Comparison of ENCODE assay signal across 2 cellular contexts in the genomic region with DNA sequence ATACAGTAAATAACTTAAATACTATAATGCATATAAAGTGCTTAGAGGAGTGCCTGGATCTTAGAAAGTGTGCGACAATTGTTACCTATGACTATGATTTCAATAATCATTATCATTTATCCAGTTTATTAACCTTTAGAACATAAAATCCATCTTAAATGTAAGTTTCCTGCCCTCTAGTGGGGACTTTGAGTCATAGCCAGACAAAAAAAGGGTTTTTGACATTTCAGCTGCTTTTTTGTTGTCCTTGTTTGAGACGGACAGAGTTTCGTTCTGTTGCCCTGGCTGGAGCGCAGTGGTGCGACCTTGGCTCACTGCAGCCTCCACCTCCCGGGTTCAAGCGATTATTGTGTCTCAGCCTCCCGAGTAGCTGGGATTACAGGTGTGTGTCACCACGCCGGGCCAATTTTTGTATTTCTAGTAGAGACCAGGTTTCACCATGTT.
TF ChIP-seq lines count a peak whose summit lies in the region.

No MANE protein-coding gene starts in this region.

TF ChIP-seq in GM23338, 12 proteins besides CTCF, POLR2A, EP300 and RAD21:
- TF ChIP-seq JUNB (IDR thresholded peaks at IDR 0.05; ENCODE audit: unreplicated experiment) (no peak), ZNF331 (CRISPR knock-in tag; IDR thresholded peaks at IDR 0.05; ENCODE audit: low read depth) (no peak), POLR2AphosphoS5 (IDR thresholded peaks at IDR 0.05; ENCODE audit: low read depth) (no peak), EZH2phosphoT487 (IDR thresholded peaks at IDR 0.05; ENCODE audit: unreplicated experiment) (no peak), STAT1 (IDR thresholded peaks at IDR 0.05; ENCODE audit: unreplicated experiment) (no peak), ZNF114 (CRISPR knock-in tag; IDR thresholded peaks at IDR 0.05) (no peak), EZH2 (IDR thresholded peaks at IDR 0.05; ENCODE audit: low read depth, unreplicated experiment) (no peak)
- TF ChIP-seq, protein P1, sequence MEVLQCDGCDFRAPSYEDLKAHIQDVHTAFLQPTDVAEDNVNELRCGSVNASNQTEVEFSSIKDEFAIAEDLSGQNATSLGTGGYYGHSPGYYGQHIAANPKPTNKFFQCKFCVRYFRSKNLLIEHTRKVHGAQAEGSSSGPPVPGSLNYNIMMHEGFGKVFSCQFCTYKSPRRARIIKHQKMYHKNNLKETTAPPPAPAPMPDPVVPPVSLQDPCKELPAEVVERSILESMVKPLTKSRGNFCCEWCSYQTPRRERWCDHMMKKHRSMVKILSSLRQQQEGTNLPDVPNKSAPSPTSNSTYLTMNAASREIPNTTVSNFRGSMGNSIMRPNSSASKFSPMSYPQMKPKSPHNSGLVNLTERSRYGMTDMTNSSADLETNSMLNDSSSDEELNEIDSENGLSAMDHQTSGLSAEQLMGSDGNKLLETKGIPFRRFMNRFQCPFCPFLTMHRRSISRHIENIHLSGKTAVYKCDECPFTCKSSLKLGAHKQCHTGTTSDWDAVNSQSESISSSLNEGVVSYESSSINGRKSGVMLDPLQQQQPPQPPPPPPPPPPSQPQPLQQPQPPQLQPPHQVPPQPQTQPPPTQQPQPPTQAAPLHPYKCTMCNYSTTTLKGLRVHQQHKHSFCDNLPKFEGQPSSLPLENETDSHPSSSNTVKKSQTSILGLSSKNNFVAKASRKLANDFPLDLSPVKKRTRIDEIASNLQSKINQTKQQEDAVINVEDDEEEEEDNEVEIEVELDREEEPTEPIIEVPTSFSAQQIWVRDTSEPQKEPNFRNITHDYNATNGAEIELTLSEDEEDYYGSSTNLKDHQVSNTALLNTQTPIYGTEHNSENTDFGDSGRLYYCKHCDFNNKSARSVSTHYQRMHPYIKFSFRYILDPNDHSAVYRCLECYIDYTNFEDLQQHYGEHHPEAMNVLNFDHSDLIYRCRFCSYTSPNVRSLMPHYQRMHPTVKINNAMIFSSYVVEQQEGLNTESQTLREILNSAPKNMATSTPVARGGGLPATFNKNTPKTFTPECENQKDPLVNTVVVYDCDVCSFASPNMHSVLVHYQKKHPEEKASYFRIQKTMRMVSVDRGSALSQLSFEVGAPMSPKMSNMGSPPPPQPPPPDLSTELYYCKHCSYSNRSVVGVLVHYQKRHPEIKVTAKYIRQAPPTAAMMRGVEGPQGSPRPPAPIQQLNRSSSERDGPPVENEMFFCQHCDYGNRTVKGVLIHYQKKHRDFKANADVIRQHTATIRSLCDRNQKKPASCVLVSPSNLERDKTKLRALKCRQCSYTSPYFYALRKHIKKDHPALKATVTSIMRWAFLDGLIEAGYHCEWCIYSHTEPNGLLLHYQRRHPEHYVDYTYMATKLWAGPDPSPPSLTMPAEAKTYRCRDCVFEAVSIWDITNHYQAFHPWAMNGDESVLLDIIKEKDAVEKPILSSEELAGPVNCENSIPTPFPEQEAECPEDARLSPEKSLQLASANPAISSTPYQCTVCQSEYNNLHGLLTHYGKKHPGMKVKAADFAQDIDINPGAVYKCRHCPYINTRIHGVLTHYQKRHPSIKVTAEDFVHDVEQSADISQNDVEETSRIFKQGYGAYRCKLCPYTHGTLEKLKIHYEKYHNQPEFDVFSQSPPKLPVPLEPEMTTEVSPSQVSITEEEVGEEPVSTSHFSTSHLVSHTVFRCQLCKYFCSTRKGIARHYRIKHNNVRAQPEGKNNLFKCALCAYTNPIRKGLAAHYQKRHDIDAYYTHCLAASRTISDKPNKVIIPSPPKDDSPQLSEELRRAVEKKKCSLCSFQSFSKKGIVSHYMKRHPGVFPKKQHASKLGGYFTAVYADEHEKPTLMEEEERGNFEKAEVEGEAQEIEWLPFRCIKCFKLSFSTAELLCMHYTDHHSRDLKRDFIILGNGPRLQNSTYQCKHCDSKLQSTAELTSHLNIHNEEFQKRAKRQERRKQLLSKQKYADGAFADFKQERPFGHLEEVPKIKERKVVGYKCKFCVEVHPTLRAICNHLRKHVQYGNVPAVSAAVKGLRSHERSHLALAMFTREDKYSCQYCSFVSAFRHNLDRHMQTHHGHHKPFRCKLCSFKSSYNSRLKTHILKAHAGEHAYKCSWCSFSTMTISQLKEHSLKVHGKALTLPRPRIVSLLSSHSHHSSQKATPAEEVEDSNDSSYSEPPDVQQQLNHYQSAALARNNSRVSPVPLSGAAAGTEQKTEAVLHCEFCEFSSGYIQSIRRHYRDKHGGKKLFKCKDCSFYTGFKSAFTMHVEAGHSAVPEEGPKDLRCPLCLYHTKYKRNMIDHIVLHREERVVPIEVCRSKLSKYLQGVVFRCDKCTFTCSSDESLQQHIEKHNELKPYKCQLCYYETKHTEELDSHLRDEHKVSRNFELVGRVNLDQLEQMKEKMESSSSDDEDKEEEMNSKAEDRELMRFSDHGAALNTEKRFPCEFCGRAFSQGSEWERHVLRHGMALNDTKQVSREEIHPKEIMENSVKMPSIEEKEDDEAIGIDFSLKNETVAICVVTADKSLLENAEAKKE (CRISPR knock-in tag; IDR thresholded peaks at IDR 0.05): no peak
- TF ChIP-seq, protein P2, sequence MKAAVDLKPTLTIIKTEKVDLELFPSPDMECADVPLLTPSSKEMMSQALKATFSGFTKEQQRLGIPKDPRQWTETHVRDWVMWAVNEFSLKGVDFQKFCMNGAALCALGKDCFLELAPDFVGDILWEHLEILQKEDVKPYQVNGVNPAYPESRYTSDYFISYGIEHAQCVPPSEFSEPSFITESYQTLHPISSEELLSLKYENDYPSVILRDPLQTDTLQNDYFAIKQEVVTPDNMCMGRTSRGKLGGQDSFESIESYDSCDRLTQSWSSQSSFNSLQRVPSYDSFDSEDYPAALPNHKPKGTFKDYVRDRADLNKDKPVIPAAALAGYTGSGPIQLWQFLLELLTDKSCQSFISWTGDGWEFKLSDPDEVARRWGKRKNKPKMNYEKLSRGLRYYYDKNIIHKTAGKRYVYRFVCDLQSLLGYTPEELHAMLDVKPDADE (IDR thresholded peaks at IDR 0.05): no peak

TF ChIP-seq in endothelial cell of umbilical vein, 7 proteins besides CTCF, POLR2A, EP300 and RAD21:
- TF ChIP-seq MAX (IDR thresholded peaks at IDR 0.05; ENCODE audit: insufficient read depth, insufficient read length) (no peak), FOS (IDR thresholded peaks at IDR 0.05; ENCODE audit: borderline replicate concordance, insufficient read depth, low read length) (no peak), EZH2 (IDR thresholded peaks at IDR 0.05; ENCODE audit: borderline replicate concordance, low read depth, low read length, severe bottlenecking) (no peak), GATA2 (IDR thresholded peaks at IDR 0.05; ENCODE audit: insufficient read depth, insufficient read length, low read depth, low read length) (no peak), JUN (IDR thresholded peaks at IDR 0.05; ENCODE audit: borderline replicate concordance, insufficient read depth, insufficient read length, low read depth) (no peak), MYC (IDR thresholded peaks at IDR 0.05; ENCODE audit: low read depth, low read length) (no peak), POLR2AphosphoS5 (IDR thresholded peaks at IDR 0.05; ENCODE audit: insufficient read depth, low read depth, low read length) (no peak)
